9 cellular contexts compared by ENCODE assay signal in the genomic region with DNA sequence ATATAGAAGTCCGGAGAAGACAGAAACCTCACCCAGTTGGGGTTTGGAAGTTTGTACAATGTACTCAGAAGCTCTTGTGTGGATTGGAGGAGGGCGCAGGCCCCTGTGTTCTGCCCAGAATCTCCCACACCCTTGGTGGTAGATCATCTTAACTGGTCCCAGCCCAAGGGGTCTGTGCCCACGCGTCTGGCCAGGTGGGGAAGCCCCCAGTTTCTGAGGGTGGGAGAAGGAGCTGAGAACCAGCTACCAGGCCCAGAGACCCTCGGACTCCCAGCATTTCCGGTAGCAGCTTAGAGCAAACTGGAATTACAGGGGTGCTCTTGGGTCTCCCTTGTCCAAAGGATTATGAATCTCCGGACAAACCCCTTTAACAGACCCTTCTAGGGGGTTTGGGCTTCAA. TPM values are rescaled to one million over a fixed set of nuclear protein-coding genes. Genes with fewer than 3 reads are reported as not detected.
DNase-seq lines count a peak whose midpoint lies in the region; ATAC-seq and TF ChIP-seq lines count a peak whose summit lies in the region.
"Had no signal": no experiment of that assay in that cellular context is flagged by ENCODE, and none has a peak within 500 bp of the region (broad histone marks: within the 10 kb centered on the region; RNA-seq: fewer than 3 reads in every experiment).

No MANE protein-coding gene starts in this region.

- H3K4me1 ChIP-seq in HCT116 (ENCODE audit: control insufficient read depth in 1 of 2, insufficient read depth in 2 of 2, low read length in 2 of 2): peaks cover 40 to 59% of the 10 kb centered on the region in 2 experiments

- intact Hi-C loops in HCT116 (cut with micrococcal nuclease) (no loop called here), activated B cell treated with CpG ODN at 0.5 μM for 24 hours (cut with micrococcal nuclease) (no loop called here)

- H3K27me3 ChIP-seq in HCT116 (ENCODE audit: insufficient read depth, low read length): no peaks in the 10 kb centered on the region

- TF ChIP-seq POLR2A in HCT116 (IDR thresholded peaks at IDR 0.05; ENCODE audit: borderline replicate concordance, extremely low read depth, insufficient read depth, insufficient read length): no peak

- TF ChIP-seq RAD21 in HCT116 (IDR thresholded peaks at IDR 0.05; ENCODE audit: low read depth): no peak

- peak overlapping the region; percentile 76 to 97 for H3K4me3 ChIP-seq in HCT116 (replicated peaks in 1 of 2; ENCODE audit: low read depth in 1 of 2, low read length in 2 of 2)
- H3K4me3 ChIP-seq: mucosa of descending colon had no signal

- no peaks in the 10 kb centered on the region for H3K27me3 Mint-ChIP-seq in activated B cell treated with CpG ODN at 0.5 μM for 24 hours
- H3K27me3 Mint-ChIP-seq in immature natural killer cell (ENCODE audit: low read depth in 3 of 3): peaks cover 8 to 15% (median 12%) of the 10 kb centered on the region in 3 donors

- ATAC-seq in HCT116 (no peak), activated B cell treated with CpG ODN at 0.5 μM for 24 hours (ENCODE audit: low read depth) (no peak), GM19467 (IDR thresholded peaks at IDR 0.05; ENCODE audit: unreplicated experiment) (no peak), GM21576 (IDR thresholded peaks at IDR 0.05; ENCODE audit: unreplicated experiment) (no peak)
- no peak for ATAC-seq in stimulated activated naive CD8-positive, alpha-beta T cell treated with anti-CD3 and anti-CD28 coated beads, Interleukin-15, Interleukin-2, amounts not matched to agents 100 U/mL and 50 U/mL, for 24 hours

- H4K20me1 ChIP-seq in HCT116 (ENCODE audit: insufficient read depth): no peaks in the 10 kb centered on the region

- H3K79me2 ChIP-seq in HCT116 (ENCODE audit: insufficient read depth, low read length): peaks cover 30% of the 10 kb centered on the region

- TF ChIP-seq CTCF in HCT116 (IDR thresholded peaks at IDR 0.05 in 2 of 3, conservative IDR thresholded peaks at IDR 0.05 in 1 of 3; ENCODE audit: borderline replicate concordance in 1 of 3, insufficient read depth in 1 of 3, low read depth in 2 of 3, low read length in 2 of 3) (no peak), activated B cell treated with CpG ODN at 0.5 μM for 24 hours (IDR thresholded peaks at IDR 0.05) (no peak)

- peaks cover 22% of the 10 kb centered on the region for H3K36me3 Mint-ChIP-seq in activated B cell treated with CpG ODN at 0.5 μM for 24 hours (ENCODE audit: low read depth)
- H3K36me3 Mint-ChIP-seq in immature natural killer cell: no peaks in the 10 kb centered on the region

- CTCF ChIA-PET in HCT116 (lab: Charles Lee): interaction anchor here (0.9 to 2.6 kb wide), 9 partner anchors 9 to 156 kb away, joined by 3 to 31 read pairs (median 5); a partner anchor contains a TSS
- CTCF ChIA-PET in activated B cell treated with CpG ODN at 0.5 μM for 24 hours (lab: Charles Lee): interaction anchor here (0.9 to 7.2 kb wide), 9 partner anchors 9 to 58 kb away, joined by 3 to 64 read pairs (median 7); no protein-coding TSS in a partner anchor

- BruUV-seq in HCT116 (replicated peaks; lab: Mats Ljungman, UMichigan): no TSS peak

- peaks cover 0 to 2% of the 10 kb centered on the region in 2 experiments; a peak in 1 of 4 replicates for H3K36me3 ChIP-seq in HCT116 (ENCODE audit: control insufficient read depth in 1 of 2, insufficient read depth in 2 of 2, low read length in 2 of 2)

- no peaks in the 10 kb centered on the region for H3K9me3 ChIP-seq in HCT116 (ENCODE audit: control insufficient read depth in 1 of 2, insufficient read depth in 1 of 2, low read depth in 1 of 2, low read length in 2 of 2)
- H3K9me3 ChIP-seq: mucosa of descending colon had no signal

- H3K27ac ChIP-seq in HCT116 (ENCODE audit: low read depth, low read length): peak overlapping the region; percentile 89

- no peaks in the 10 kb centered on the region for H3K9me2 ChIP-seq in HCT116 (ENCODE audit: insufficient read depth)

- H3K4me2 ChIP-seq in HCT116 (ENCODE audit: low read length): peak overlapping the region; percentile 92

- POLR2A ChIA-PET in HCT116 (lab: Charles Lee) (interaction anchor here (0.7 to 2.5 kb wide), 8 partner anchors 9 to 98 kb away, joined by 3 to 22 read pairs (median 5); a partner anchor contains a TSS), activated B cell treated with CpG ODN at 0.5 μM for 24 hours (lab: Charles Lee) (interaction anchor here (0.5 to 7.1 kb wide), 10 partner anchors 8 to 58 kb away, joined by 3 to 82 read pairs (median 8); a partner anchor contains a TSS)

- H3K4me1 Mint-ChIP-seq in activated B cell treated with CpG ODN at 0.5 μM for 24 hours (peaks cover 23% of the 10 kb centered on the region), immature natural killer cell (peaks cover 24 to 26% of the 10 kb centered on the region in 2 donors)

- H3K9me3 Mint-ChIP-seq in activated B cell treated with CpG ODN at 0.5 μM for 24 hours (no peaks in the 10 kb centered on the region), immature natural killer cell (no peaks in the 10 kb centered on the region)

- RAD21 ChIA-PET in HCT116 (lab: Charles Lee; ENCODE audit: low non-redundant PET in 1 of 2, low total read pairs in 2 of 2, uncharacterized antibody in 2 of 2, unreplicated experiment in 2 of 2): interaction anchor here (0.7 to 1.7 kb wide), 3 partner anchors 16 to 17 kb away, joined by 3 to 5 read pairs (median 3); no protein-coding TSS in a partner anchor

- H3K27ac Mint-ChIP-seq in activated B cell treated with CpG ODN at 0.5 μM for 24 hours (peak overlapping the region; percentile 91), immature natural killer cell (peak overlapping the region; percentile 18 to 96 (median 91))

- peak overlapping the region; percentile 74 for H3K9ac ChIP-seq in HCT116 (ENCODE audit: low read length)

- DNase-seq in HCT116 (ENCODE audit: low read depth, low spot score) (no peak), activated B cell treated with CpG ODN at 0.5 μM for 24 hours (no peak), immature natural killer cell (no peak), NCI-H526 treated with DMSO at 0.1 percent for 48 hours (lab: John Stamatoyannopoulos, UW) (no peak), NK-92 (lab: John Stamatoyannopoulos, UW; ENCODE audit: unreplicated experiment) (no peak)
- DNase-seq in stimulated activated naive CD8-positive, alpha-beta T cell treated with anti-CD3 and anti-CD28 coated beads, Interleukin-15, Interleukin-2, amounts not matched to agents 100 U/mL and 50 U/mL, for 24 hours: peak; percentile 7

- H3K4me3 Mint-ChIP-seq in activated B cell treated with CpG ODN at 0.5 μM for 24 hours (peak overlapping the region; percentile 93), immature natural killer cell (peak overlapping the region in 3 of 5 donors; percentile 35 to 90 (median 88))

- H2AFZ ChIP-seq in HCT116 (ENCODE audit: low read depth, low read length, poor library complexity, severe bottlenecking): no peak overlapping the region

TF ChIP-seq in HCT116, 20 proteins besides CTCF, POLR2A, EP300 and RAD21 (continues in another document):
- TF ChIP-seq ELF1 (IDR thresholded peaks at IDR 0.05; ENCODE audit: borderline replicate concordance, low read depth) (no peak), ZNF274 (IDR thresholded peaks at IDR 0.05; ENCODE audit: low read depth, low read length) (no peak), YY1 (IDR thresholded peaks at IDR 0.05; ENCODE audit: extremely low read depth, insufficient replicate concordance, low read depth, low read length) (no peak), POLR2AphosphoS5 (IDR thresholded peaks at IDR 0.05; ENCODE audit: low read depth, low read length) (no peak), FOSL1 (IDR thresholded peaks at IDR 0.05; ENCODE audit: low read depth) (no peak), ZFX (IDR thresholded peaks at IDR 0.05) (no peak)
- TF ChIP-seq, protein P1, sequence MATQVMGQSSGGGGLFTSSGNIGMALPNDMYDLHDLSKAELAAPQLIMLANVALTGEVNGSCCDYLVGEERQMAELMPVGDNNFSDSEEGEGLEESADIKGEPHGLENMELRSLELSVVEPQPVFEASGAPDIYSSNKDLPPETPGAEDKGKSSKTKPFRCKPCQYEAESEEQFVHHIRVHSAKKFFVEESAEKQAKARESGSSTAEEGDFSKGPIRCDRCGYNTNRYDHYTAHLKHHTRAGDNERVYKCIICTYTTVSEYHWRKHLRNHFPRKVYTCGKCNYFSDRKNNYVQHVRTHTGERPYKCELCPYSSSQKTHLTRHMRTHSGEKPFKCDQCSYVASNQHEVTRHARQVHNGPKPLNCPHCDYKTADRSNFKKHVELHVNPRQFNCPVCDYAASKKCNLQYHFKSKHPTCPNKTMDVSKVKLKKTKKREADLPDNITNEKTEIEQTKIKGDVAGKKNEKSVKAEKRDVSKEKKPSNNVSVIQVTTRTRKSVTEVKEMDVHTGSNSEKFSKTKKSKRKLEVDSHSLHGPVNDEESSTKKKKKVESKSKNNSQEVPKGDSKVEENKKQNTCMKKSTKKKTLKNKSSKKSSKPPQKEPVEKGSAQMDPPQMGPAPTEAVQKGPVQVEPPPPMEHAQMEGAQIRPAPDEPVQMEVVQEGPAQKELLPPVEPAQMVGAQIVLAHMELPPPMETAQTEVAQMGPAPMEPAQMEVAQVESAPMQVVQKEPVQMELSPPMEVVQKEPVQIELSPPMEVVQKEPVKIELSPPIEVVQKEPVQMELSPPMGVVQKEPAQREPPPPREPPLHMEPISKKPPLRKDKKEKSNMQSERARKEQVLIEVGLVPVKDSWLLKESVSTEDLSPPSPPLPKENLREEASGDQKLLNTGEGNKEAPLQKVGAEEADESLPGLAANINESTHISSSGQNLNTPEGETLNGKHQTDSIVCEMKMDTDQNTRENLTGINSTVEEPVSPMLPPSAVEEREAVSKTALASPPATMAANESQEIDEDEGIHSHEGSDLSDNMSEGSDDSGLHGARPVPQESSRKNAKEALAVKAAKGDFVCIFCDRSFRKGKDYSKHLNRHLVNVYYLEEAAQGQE (IDR thresholded peaks at IDR 0.05; ENCODE audit: low read depth): no peak

RNA-seq across cellular contexts. Expression of a gene that starts 2.3 kb away (rescaled TPM):
- total RNA-seq in HCT116 (2021; ENCODE audit: unreplicated experiment) (112 TPM), activated B cell treated with CpG ODN at 0.5 μM for 24 hours (300 and 313 TPM in 2 replicates)
- polyA plus RNA-seq in HCT116 (2012): 65.7 and 68.5 TPM in 2 replicates
- polyA plus RNA-seq in immature natural killer cell: 1 to 10 TPM in 1 of 3 donors, under 1 TPM in 2; 0.25 to 2.0 (median 0.66) TPM

RNA-seq across cellular contexts. Expression of a gene that starts 13.1 kb away (rescaled TPM):
- total RNA-seq in HCT116 (2021; ENCODE audit: unreplicated experiment) (0.37 TPM), activated B cell treated with CpG ODN at 0.5 μM for 24 hours (1.7 and 2.2 TPM in 2 replicates)
- polyA plus RNA-seq in HCT116 (2012): 0.21 and 0.56 TPM in 2 replicates
- not detected for polyA plus RNA-seq in immature natural killer cell

RNA-seq across cellular contexts. Expression of a gene that starts 22.8 kb away (rescaled TPM):
- 1.5 TPM for total RNA-seq in HCT116 (2021; ENCODE audit: unreplicated experiment)
- polyA plus RNA-seq in HCT116 (2012): 0.74 and 0.79 TPM in 2 replicates
- total RNA-seq in activated B cell treated with CpG ODN at 0.5 μM for 24 hours: 4.7 and 4.9 TPM in 2 replicates
- polyA plus RNA-seq in immature natural killer cell: 1 to 10 TPM in 1 of 3 donors, not detected in 2; 1.2 TPM

RNA-seq across cellular contexts. Expression of a gene that starts 48.7 kb away (rescaled TPM):
- total RNA-seq in HCT116 (2021; ENCODE audit: unreplicated experiment) (33.6 TPM), activated B cell treated with CpG ODN at 0.5 μM for 24 hours (8.8 and 9.2 TPM in 2 replicates)
- polyA plus RNA-seq in HCT116 (2012): 22.1 and 42.6 TPM in 2 replicates
- not detected for polyA plus RNA-seq in immature natural killer cell

RNA-seq across cellular contexts. Expression of a gene that starts 57.6 kb away (rescaled TPM):
- 39.1 TPM for total RNA-seq in HCT116 (2021; ENCODE audit: unreplicated experiment)
- 62.1 and 68.9 TPM in 2 replicates for polyA plus RNA-seq in HCT116 (2012)
- total RNA-seq in activated B cell treated with CpG ODN at 0.5 μM for 24 hours: 15.9 and 16.2 TPM in 2 replicates
- 10 to 100 TPM; 36.5 to 54.5 (median 43.8) TPM for polyA plus RNA-seq in immature natural killer cell
